Comparison of ENCODE assay signal across 8 cellular contexts in genomic region chrX:16712116-16712824, GRCh38. TPM values are rescaled to one million over a fixed set of nuclear protein-coding genes. Genes with fewer than 3 reads are reported as not detected.
DNase-seq lines count a peak whose midpoint lies in the region; ATAC-seq and TF ChIP-seq lines count a peak whose summit lies in the region.

Gene CTPS2, minus strand, starts transcription at chrX:16712669. Its CDS starts 9,767 bp downstream, at chrX:16702902.

- peaks cover 5% of the 10 kb centered on the region; the same call in 1 of the 2 replicates for H3K36me3 ChIP-seq in SJCRH30
- H3K36me3 ChIP-seq in osteoblast (ENCODE audit: insufficient read depth, low read length) = no peaks in the 10 kb centered on the region
- no peaks in the 10 kb centered on the region for H3K36me3 ChIP-seq in vagina

- DNase-seq in DMS79 (lab: John Stamatoyannopoulos, UW) (peak; percentile 2), HL-60 (ENCODE audit: low read depth in 1 of 2, low spot score in 1 of 2) (peak; percentile 41 to 76), SJCRH30 (peak; percentile 85 to 86), glutamatergic neuron (peak; percentile 58), osteoblast (ENCODE audit: insufficient read length, low spot score, missing footprints) (peak; percentile 97), vagina (ENCODE audit: extremely low spot score in 2 of 2) (no peak)
- DNase-seq in activated naive CD4-positive, alpha-beta T cell treated with anti-CD3 and anti-CD28 coated beads, Interleukin-2, amount 50 U/mL, for 72 hours (ENCODE audit: low spot score in 2 of 2) = peak; percentile 43 to 61

- no peak for TF ChIP-seq CTCF in HL-60 (IDR thresholded peaks at IDR 0.05; ENCODE audit: insufficient read depth, low read length)
- TF ChIP-seq CTCF in glutamatergic neuron (IDR thresholded peaks at IDR 0.05; ENCODE audit: partially characterized antibody, unreplicated experiment) = no peak
- no peak for TF ChIP-seq CTCF in osteoblast (IDR thresholded peaks at IDR 0.05; ENCODE audit: extremely low read depth, low read depth, low read length)
- no peak for TF ChIP-seq CTCF in vagina (IDR thresholded peaks at IDR 0.05)

- peak within 1 kb of the TSS; percentile 92 for H3K4me2 ChIP-seq in osteoblast (ENCODE audit: insufficient read depth, low read length)

- no peaks in the 10 kb centered on the region for H3K27me3 ChIP-seq in HL-60 (ENCODE audit: insufficient read depth, poor library complexity, severe bottlenecking)
- H3K27me3 ChIP-seq in SJCRH30 = no peaks in the 10 kb centered on the region
- peaks cover 7% of the 10 kb centered on the region for H3K27me3 ChIP-seq in osteoblast (ENCODE audit: insufficient read depth, low read length)
- H3K27me3 ChIP-seq in vagina = no peaks in the 10 kb centered on the region

- peaks cover 3% of the 10 kb centered on the region for H3K27me3 Mint-ChIP-seq in glutamatergic neuron (ENCODE audit: unreplicated experiment)

- peak within 1 kb of the TSS; percentile 80 for H3K27ac ChIP-seq in HL-60 (replicated peaks)
- peak within 1 kb of the TSS; percentile 68 for H3K27ac ChIP-seq in SJCRH30
- peak within 1 kb of the TSS; percentile 28 for H3K27ac ChIP-seq in osteoblast (ENCODE audit: low read depth, low read length)
- peak within 1 kb of the TSS; percentile 89 for H3K27ac ChIP-seq in vagina

- no peaks in the 10 kb centered on the region for H3K4me1 Mint-ChIP-seq in glutamatergic neuron (ENCODE audit: low read depth, unreplicated experiment)

- TF ChIP-seq POLR2A in vagina (IDR thresholded peaks at IDR 0.05) = peak in 1 of 2 donors; percentile 33

- ATAC-seq in GM21360 (IDR thresholded peaks at IDR 0.05; ENCODE audit: unreplicated experiment) = peak; percentile 74
- peak; percentile 90 to 94 for ATAC-seq in activated naive CD4-positive, alpha-beta T cell treated with anti-CD3 and anti-CD28 coated beads, Interleukin-2, amount 50 U/mL, for 72 hours

- H2AFZ ChIP-seq in osteoblast (ENCODE audit: low read length) = peak within 1 kb of the TSS; percentile 99

- no peaks in the 10 kb centered on the region for H3K9me3 ChIP-seq in SJCRH30 (replicated peaks)
- H3K9me3 ChIP-seq in osteoblast (ENCODE audit: low read depth, low read length) = no peaks in the 10 kb centered on the region
- no peaks in the 10 kb centered on the region for H3K9me3 ChIP-seq in vagina

- H3K4me1 ChIP-seq in SJCRH30 = no peaks in the 10 kb centered on the region
- H3K4me1 ChIP-seq in osteoblast (ENCODE audit: insufficient read depth, low read length) = no peaks in the 10 kb centered on the region
- peaks cover 13% of the 10 kb centered on the region for H3K4me1 ChIP-seq in vagina

- peak within 1 kb of the TSS; percentile 80 for H3K27ac Mint-ChIP-seq in activated naive CD4-positive, alpha-beta T cell treated with anti-CD3 and anti-CD28 coated beads, Interleukin-2, amount 50 U/mL, for 72 hours
- H3K27ac Mint-ChIP-seq in glutamatergic neuron (ENCODE audit: unreplicated experiment) = peak within 1 kb of the TSS; percentile 93

- H4K20me1 ChIP-seq in osteoblast (ENCODE audit: insufficient read depth, low read length) = no peaks in the 10 kb centered on the region

- H3K4me3 ChIP-seq in HL-60 (replicated peaks; ENCODE audit: insufficient read depth, low read length) (peak within 1 kb of the TSS; percentile 71), SJCRH30 (peak within 1 kb of the TSS; percentile 97), osteoblast (ENCODE audit: insufficient read depth, low read length) (peak within 1 kb of the TSS; percentile 81), vagina (peak within 1 kb of the TSS; percentile 49 to 67)

- H3K36me3 Mint-ChIP-seq in activated naive CD4-positive, alpha-beta T cell treated with anti-CD3 and anti-CD28 coated beads, Interleukin-2, amount 50 U/mL, for 72 hours = peaks cover 4 to 6% of the 10 kb centered on the region in 2 donors
- H3K36me3 Mint-ChIP-seq in glutamatergic neuron (ENCODE audit: unreplicated experiment) = no peaks in the 10 kb centered on the region

- intact Hi-C loops in vagina (cut with DNase I) = loop anchor here (10.0 kb wide), 1 partner anchor 163 kb away; the partner anchor contains the start of gene RBBP7

- no peaks in the 10 kb centered on the region for H3K79me2 ChIP-seq in osteoblast (ENCODE audit: insufficient read depth, low read length)

- H3K9me3 Mint-ChIP-seq in activated naive CD4-positive, alpha-beta T cell treated with anti-CD3 and anti-CD28 coated beads, Interleukin-2, amount 50 U/mL, for 72 hours = no peaks in the 10 kb centered on the region
- no peaks in the 10 kb centered on the region for H3K9me3 Mint-ChIP-seq in glutamatergic neuron (ENCODE audit: unreplicated experiment)

- H3K4me3 Mint-ChIP-seq in glutamatergic neuron (ENCODE audit: unreplicated experiment) = peak within 1 kb of the TSS; percentile 91

RNA-seq across cellular contexts. Expression of gene CTPS2, which starts in this region (rescaled TPM):
- 39.1 and 41.3 TPM in 2 replicates for total RNA-seq in SJCRH30 (2014; rRNA removed; shearing (Covaris generic))
- total RNA-seq in activated naive CD4-positive, alpha-beta T cell treated with anti-CD3 and anti-CD28 coated beads, Interleukin-2, amount 50 U/mL, for 72 hours = 1 to 10 TPM; 2.0 to 8.4 TPM
- 29.0 TPM for total RNA-seq in glutamatergic neuron (ENCODE audit: unreplicated experiment)
- 8.0 and 10.3 TPM in 2 replicates for total RNA-seq in osteoblast
- total RNA-seq in vagina = 20.4 TPM

Comparison
In these comparisons a context has a peak if more than half of its experiments do, and no peak if none do; other contexts are left out.
1. DNase-seq: peak in DMS79 (single experiment), HL-60 (2 of 2), SJCRH30 (2 of 2), activated naive CD4-positive, alpha-beta T cell treated with anti-CD3 and anti-CD28 coated beads, Interleukin-2, amount 50 U/mL, for 72 hours (2 of 2), glutamatergic neuron (single experiment) and osteoblast (single experiment); none in vagina (0 of 2).
2. H3K27ac ChIP-seq: peak in every context shown above with its lines; median percentile 89 in vagina; 80 in HL-60; 68 in SJCRH30; 28 in osteoblast.
3. Peak in every context shown above with its lines, with median percentiles within 50 percentile points of each other: H3K4me3 ChIP-seq.